Comparison of ENCODE assay signal across 9 cellular contexts in genomic region chr12:95336387-95337067, GRCh38.
A peak's percentile ranks its signal among the peaks of the same experiment; 100 is the strongest.
DNase-seq lines count a peak whose midpoint lies in the region; ATAC-seq and TF ChIP-seq lines count a peak whose summit lies in the region.
"Had no signal": no experiment of that assay in that cellular context is flagged by ENCODE, and none has a peak within 500 bp of the region (broad histone marks: within the 10 kb centered on the region; RNA-seq: fewer than 3 reads in every experiment).

No MANE protein-coding gene starts in this region.

- POLR2A ChIA-PET in CD8-positive, alpha-beta T cell (lab: Charles Lee), result no interaction called here

- intact Hi-C loops in heart right ventricle (cut with DNase I), result loop anchor here (1.0 to 10.0 kb wide), 8 partner anchors 122 to 792 kb away; partner anchors contain the start of genes FGD6 (in 2 of the 10) and VEZT (in 2 of the 10)
- intact Hi-C loops in prostate gland (cut with DNase I), result loop anchor here (5.0 to 10.0 kb wide), 3 partner anchors 46 to 792 kb away; partner anchors contain the start of genes FGD6 and VEZT
- intact Hi-C loops in CD8-positive, alpha-beta T cell (cut with DNase I, micrococcal nuclease), result no loop called here

- WGBS in heart right ventricle, 2 donors, result 13 to 20% methylated on average over 10 of the region's 10 CpGs
- WGBS in prostate gland, result 9% methylated on average over 10 of the region's 10 CpGs

- H3K36me3 Mint-ChIP-seq in CD8-positive, alpha-beta T cell, result no peaks in the 10 kb centered on the region

- CTCF ChIA-PET in CD8-positive, alpha-beta T cell (lab: Charles Lee), result no interaction called here

- ATAC-seq in heart right ventricle (peak; percentile 87 to 94 (median 93)), HG02970 (IDR thresholded peaks at IDR 0.05; ENCODE audit: low FRiP score, unreplicated experiment) (no peak), GM19397 (IDR thresholded peaks at IDR 0.05; ENCODE audit: unreplicated experiment) (no peak)
- no peak for ATAC-seq in CD8-positive, alpha-beta T cell

- no peaks in the 10 kb centered on the region for H3K27me3 Mint-ChIP-seq in CD8-positive, alpha-beta T cell (ENCODE audit: low read depth)

- H3K36me3 ChIP-seq in heart right ventricle, result no peaks in the 10 kb centered on the region
- no peaks in the 10 kb centered on the region for H3K36me3 ChIP-seq in prostate gland
- H3K36me3 ChIP-seq in CD8-positive, alpha-beta T cell (ENCODE audit: insufficient read depth, low read length), result no peaks in the 10 kb centered on the region

- peak; percentile 71 to 94 (median 89) for TF ChIP-seq CTCF in heart right ventricle (IDR thresholded peaks at IDR 0.05)
- peak; percentile 84 to 97 (median 87) for TF ChIP-seq CTCF in prostate gland (IDR thresholded peaks at IDR 0.05)
- TF ChIP-seq CTCF in CD8-positive, alpha-beta T cell (IDR thresholded peaks at IDR 0.05), result no peak

- no peak for TF ChIP-seq POLR2A in prostate gland (IDR thresholded peaks at IDR 0.05)

- peak overlapping the region in 5 of 10 donors; percentile 2 to 36 (median 21) for H3K4me3 ChIP-seq in heart right ventricle
- H3K4me3 ChIP-seq in prostate gland, result no peak overlapping the region
- H3K4me3 ChIP-seq in CD8-positive, alpha-beta T cell (ENCODE audit: low read depth, low read length), result no peak overlapping the region

- H3K4me3 Mint-ChIP-seq in CD8-positive, alpha-beta T cell, result no peak overlapping the region

- peaks cover 0 to 16% (median 9%) of the 10 kb centered on the region in 9 donors for H3K4me1 ChIP-seq in heart right ventricle
- no peaks in the 10 kb centered on the region for H3K4me1 ChIP-seq in prostate gland (replicated peaks)
- H3K4me1 ChIP-seq in CD8-positive, alpha-beta T cell (ENCODE audit: insufficient read depth, low read length), result no peaks in the 10 kb centered on the region

- DNase-seq in DMS153 treated with DMSO at 0.1 percent for 48 hours (lab: John Stamatoyannopoulos, UW; ENCODE audit: unreplicated experiment), result peak; percentile 89
- peak; percentile 87 to 93 for DNase-seq in NCI-H2081 (lab: John Stamatoyannopoulos, UW)
- peak; percentile 33 to 76 for DNase-seq in heart right ventricle
- peak; percentile 84 for DNase-seq in prostate gland (ENCODE audit: low spot score)
- DNase-seq in CD8-positive, alpha-beta T cell, result no peak

- peaks cover 0 to 6% (median 0%) of the 10 kb centered on the region in 11 donors for H3K9me3 ChIP-seq in heart right ventricle
- no peaks in the 10 kb centered on the region for H3K9me3 ChIP-seq in prostate gland
- no peaks in the 10 kb centered on the region for H3K9me3 ChIP-seq in CD8-positive, alpha-beta T cell (ENCODE audit: low read length)

- no peak overlapping the region for H3K27ac Mint-ChIP-seq in CD8-positive, alpha-beta T cell

- peak overlapping the region; percentile 86 for H3K27ac ChIP-seq in angular gyrus (ENCODE audit: low read depth, low read length)
- peak overlapping the region in 9 of 10 donors; percentile 37 to 69 (median 54) for H3K27ac ChIP-seq in heart right ventricle
- peak overlapping the region; percentile 36 to 57 for H3K27ac ChIP-seq in prostate gland
- no peak overlapping the region for H3K27ac ChIP-seq in CD8-positive, alpha-beta T cell (ENCODE audit: low read depth, low read length)
- H3K27ac ChIP-seq: HL-60 had no signal

- H3K4me1 Mint-ChIP-seq in CD8-positive, alpha-beta T cell (ENCODE audit: low read depth), result peaks cover 4% of the 10 kb centered on the region

- H3K9me3 Mint-ChIP-seq in CD8-positive, alpha-beta T cell, result no peaks in the 10 kb centered on the region

- no peaks in the 10 kb centered on the region for H3K27me3 ChIP-seq in heart right ventricle
- no peaks in the 10 kb centered on the region for H3K27me3 ChIP-seq in prostate gland (replicated peaks; ENCODE audit: insufficient read depth)
- H3K27me3 ChIP-seq in CD8-positive, alpha-beta T cell (ENCODE audit: insufficient read depth, low read length), result no peaks in the 10 kb centered on the region

Comparison
In these comparisons a context has a peak if more than half of its experiments do, and no peak if none do; other contexts are left out.
1. DNase-seq: peak in DMS153 treated with DMSO at 0.1 percent for 48 hours (single experiment), NCI-H2081 (2 of 2), heart right ventricle (2 of 2) and prostate gland (single experiment); none in CD8-positive, alpha-beta T cell (0 of 7).
2. ATAC-seq: peak in heart right ventricle (8 of 8); none in HG02970 (single experiment), GM19397 (single experiment) and CD8-positive, alpha-beta T cell (single experiment).
3. intact Hi-C loops: an anchor here in heart right ventricle (1.0 to 10.0 kb wide) and prostate gland (5.0 to 10.0 kb wide); none called in CD8-positive, alpha-beta T cell.